8 cellular contexts compared by ENCODE assay signal in genomic region chr16:1613240-1613639, GRCh38. TPM values are rescaled to one million over a fixed set of nuclear protein-coding genes. Genes with fewer than 3 reads are reported as not detected.
DNase-seq lines count a peak whose midpoint lies in the region; ATAC-seq and TF ChIP-seq lines count a peak whose summit lies in the region.

No MANE protein-coding gene starts in this region.

- peak overlapping the region; percentile 58 for H3K27ac ChIP-seq in stomach smooth muscle (ENCODE audit: low read length)

- peaks cover 0 to 3% of the 10 kb centered on the region in 2 donors for H3K9me3 Mint-ChIP-seq in activated T-cell treated with anti-CD3 and anti-CD28 coated beads, Interleukin-2, amount 50 U/mL, for 72 hours
- H3K9me3 Mint-ChIP-seq in immature natural killer cell = peaks cover 0 to 4% (median 1%) of the 10 kb centered on the region in 6 donors

- H3K9me3 ChIP-seq in BE2C = no peaks in the 10 kb centered on the region
- no peaks in the 10 kb centered on the region for H3K9me3 ChIP-seq in stomach smooth muscle (ENCODE audit: control insufficient read depth in 2 of 2, low read length in 2 of 2)

- H3K4me3 Mint-ChIP-seq in activated T-cell treated with anti-CD3 and anti-CD28 coated beads, Interleukin-2, amount 50 U/mL, for 72 hours = peak overlapping the region; percentile 95 to 97
- peak overlapping the region; percentile 85 to 90 (median 88) for H3K4me3 Mint-ChIP-seq in immature natural killer cell

- peak overlapping the region; percentile 71 to 76 for H3K9ac ChIP-seq in stomach smooth muscle (ENCODE audit: low read length in 2 of 2)

- peaks cover 2 to 14% of the 10 kb centered on the region in 2 donors for H3K36me3 Mint-ChIP-seq in activated T-cell treated with anti-CD3 and anti-CD28 coated beads, Interleukin-2, amount 50 U/mL, for 72 hours (ENCODE audit: insufficient read depth in 2 of 2)
- H3K36me3 Mint-ChIP-seq in immature natural killer cell = peaks cover 4 to 17% (median 14%) of the 10 kb centered on the region in 3 donors

- TF ChIP-seq CTCF in BE2C (IDR thresholded peaks at IDR 0.05; ENCODE audit: low read depth, low read length) = no peak

- H3K27me3 ChIP-seq in BE2C = peaks cover 11% of the 10 kb centered on the region; the same call in 1 of the 2 replicates
- H3K27me3 ChIP-seq in stomach smooth muscle (ENCODE audit: control insufficient read depth in 1 of 2, insufficient read depth in 2 of 2, low read length in 2 of 2) = no peaks in the 10 kb centered on the region

- DNase-seq in BE2C (no peak), HPDE6-E6E7 (ENCODE audit: extremely low spot score) (peak; percentile 20), immature natural killer cell (peak in 1 of 3 donors; percentile 6), NCI-H526 treated with DMSO at 0.1 percent for 48 hours (lab: John Stamatoyannopoulos, UW) (no peak), NCI-H1436 (lab: John Stamatoyannopoulos, UW) (no peak)
- peak in 1 of 2 donors; percentile 3 for DNase-seq in activated T-cell treated with anti-CD3 and anti-CD28 coated beads, Interleukin-2, amount 50 U/mL, for 72 hours

- no peak for ATAC-seq in activated T-cell treated with anti-CD3 and anti-CD28 coated beads, Interleukin-2, amount 50 U/mL, for 72 hours (replicated peaks in 1 of 2)
- ATAC-seq in HG03135 (IDR thresholded peaks at IDR 0.05; ENCODE audit: unreplicated experiment) = no peak

- peaks cover 40% of the 10 kb centered on the region for H3K4me1 Mint-ChIP-seq in activated T-cell treated with anti-CD3 and anti-CD28 coated beads, Interleukin-2, amount 50 U/mL, for 72 hours (ENCODE audit: low read depth)
- peaks cover 34 to 45% of the 10 kb centered on the region in 2 donors for H3K4me1 Mint-ChIP-seq in immature natural killer cell

- H3K27me3 Mint-ChIP-seq in activated T-cell treated with anti-CD3 and anti-CD28 coated beads, Interleukin-2, amount 50 U/mL, for 72 hours (ENCODE audit: low read depth) = no peaks in the 10 kb centered on the region
- H3K27me3 Mint-ChIP-seq in immature natural killer cell (ENCODE audit: low read depth in 3 of 3) = peaks cover 5 to 21% (median 14%) of the 10 kb centered on the region in 3 donors

- H3K4me1 ChIP-seq in BE2C (no peaks in the 10 kb centered on the region; the same call in 1 of the 2 replicates), stomach smooth muscle (ENCODE audit: control insufficient read depth, insufficient read depth, low read length) (peaks cover 53% of the 10 kb centered on the region)

- H3K36me3 ChIP-seq in BE2C (peaks cover 11% of the 10 kb centered on the region), stomach smooth muscle (ENCODE audit: control insufficient read depth in 2 of 2, insufficient read depth in 2 of 2, low read length in 2 of 2) (peaks cover 7 to 13% of the 10 kb centered on the region in 2 donors)

- H3K27ac Mint-ChIP-seq in activated T-cell treated with anti-CD3 and anti-CD28 coated beads, Interleukin-2, amount 50 U/mL, for 72 hours = peak overlapping the region; percentile 63
- peak overlapping the region; percentile 55 to 88 (median 82) for H3K27ac Mint-ChIP-seq in immature natural killer cell

- H3K4me3 ChIP-seq in BE2C (ENCODE audit: low read depth, low read length) (peak overlapping the region; percentile 72), stomach smooth muscle (ENCODE audit: low read length in 2 of 2) (peak overlapping the region; percentile 78 to 81)

RNA-seq across cellular contexts. Expression of gene CRAMP1, which starts 1.1 kb away (rescaled TPM):
- 23.8 TPM for polyA plus RNA-seq in BE2C (2012; ENCODE audit: insufficient read depth, insufficient read length, low read depth)
- 10 to 100 TPM; 28.3 to 30.1 TPM for total RNA-seq in activated T-cell treated with anti-CD3 and anti-CD28 coated beads, Interleukin-2, amount 50 U/mL, for 72 hours
- polyA plus RNA-seq in immature natural killer cell = 10 to 100 TPM in 1 of 3 donors, 1 to 10 TPM in 2; 1.4 to 11.5 (median 2.8) TPM

RNA-seq across cellular contexts. Expression of gene IFT140, which starts 1.4 kb away (rescaled TPM):
- polyA plus RNA-seq in BE2C (2012; ENCODE audit: insufficient read depth, insufficient read length, low read depth) = 7.8 TPM
- total RNA-seq in activated T-cell treated with anti-CD3 and anti-CD28 coated beads, Interleukin-2, amount 50 U/mL, for 72 hours = 10 to 100 TPM; 13.7 to 16.1 TPM
- 1 to 10 TPM in 2 of 3 donors, not detected in 1; 1.5 to 2.0 TPM for polyA plus RNA-seq in immature natural killer cell
